8 cellular contexts compared by ENCODE assay signal in genomic region chr6:131519670-131520436, GRCh38. TPM values are rescaled to one million over a fixed set of nuclear protein-coding genes. Genes with fewer than 3 reads are reported as not detected.
DNase-seq lines count a peak whose midpoint lies in the region; ATAC-seq and TF ChIP-seq lines count a peak whose summit lies in the region.

No MANE protein-coding gene starts in this region.

- H3K4me1 Mint-ChIP-seq in activated CD4-positive, alpha-beta T cell treated with anti-CD3 and anti-CD28 coated beads, Interleukin-2, amount 10 ng/mL, durations not matched to agents 7 days and 5 days: peaks cover 15% of the 10 kb centered on the region

- H3K36me3 Mint-ChIP-seq in activated CD4-positive, alpha-beta T cell treated with anti-CD3 and anti-CD28 coated beads, Interleukin-2, amount 10 ng/mL, durations not matched to agents 7 days and 5 days (ENCODE audit: low read depth): no peaks in the 10 kb centered on the region

- peak; percentile 48 for DNase-seq in Ammon's horn (ENCODE audit: low spot score)
- peak; percentile 27 for DNase-seq in NCI-H1105 treated with DMSO at 0.1 percent for 48 hours (lab: John Stamatoyannopoulos, UW)
- peak; percentile 56 for DNase-seq in activated CD4-positive, alpha-beta T cell treated with anti-CD3 and anti-CD28 coated beads, Interleukin-2, amount 10 ng/mL, durations not matched to agents 7 days and 5 days
- DNase-seq in fibroblast of mammary gland (ENCODE audit: low read depth): peak; percentile 59
- DNase-seq in pulmonary artery endothelial cell (ENCODE audit: low read depth, low spot score): peak; percentile 8
- DNase-seq in putamen (ENCODE audit: low spot score): no peak

- no peak overlapping the region for H3K27ac Mint-ChIP-seq in activated CD4-positive, alpha-beta T cell treated with anti-CD3 and anti-CD28 coated beads, Interleukin-2, amount 10 ng/mL, durations not matched to agents 7 days and 5 days

- H3K27me3 Mint-ChIP-seq in activated CD4-positive, alpha-beta T cell treated with anti-CD3 and anti-CD28 coated beads, Interleukin-2, amount 10 ng/mL, durations not matched to agents 7 days and 5 days: peaks cover 2% of the 10 kb centered on the region

- CTCF ChIA-PET in activated CD4-positive, alpha-beta T cell treated with anti-CD3 and anti-CD28 coated beads, Interleukin-2, amount 10 ng/mL, durations not matched to agents 7 days and 5 days (lab: Charles Lee): interaction anchor here (0.7 to 3.2 kb wide), 5 partner anchors 13 to 109 kb away, joined by 3 to 12 read pairs (median 3); partner anchors contain the start of gene MED23

- no peak overlapping the region for H3K4me3 ChIP-seq in fibroblast of mammary gland (ENCODE audit: control insufficient read depth, low read depth, low read length)

- POLR2A ChIA-PET in activated CD4-positive, alpha-beta T cell treated with anti-CD3 and anti-CD28 coated beads, Interleukin-2, amount 10 ng/mL, durations not matched to agents 7 days and 5 days (lab: Charles Lee): no interaction called here

- ATAC-seq in GM18502 (IDR thresholded peaks at IDR 0.05; ENCODE audit: poor library complexity, unreplicated experiment): peak; percentile 97
- peak; percentile 96 for ATAC-seq in HG02798 (IDR thresholded peaks at IDR 0.05; ENCODE audit: poor library complexity, unreplicated experiment)

- peak; percentile 76 for TF ChIP-seq CTCF in fibroblast of mammary gland (conservative IDR thresholded peaks at IDR 0.05; ENCODE audit: control insufficient read depth, insufficient read depth, low read depth, low read length)

- no peak overlapping the region for H3K4me3 Mint-ChIP-seq in activated CD4-positive, alpha-beta T cell treated with anti-CD3 and anti-CD28 coated beads, Interleukin-2, amount 10 ng/mL, durations not matched to agents 7 days and 5 days

- peaks cover 11% of the 10 kb centered on the region for H3K9me3 Mint-ChIP-seq in activated CD4-positive, alpha-beta T cell treated with anti-CD3 and anti-CD28 coated beads, Interleukin-2, amount 10 ng/mL, durations not matched to agents 7 days and 5 days

RNA-seq across cellular contexts. Expression of gene ARG1, which starts 53.2 kb away (rescaled TPM):
- total RNA-seq in activated CD4-positive, alpha-beta T cell treated with anti-CD3 and anti-CD28 coated beads, Interleukin-2, amount 10 ng/mL, durations not matched to agents 7 days and 5 days: not detected
- total RNA-seq in pulmonary artery endothelial cell: not detected in 2 replicates
